In genomic region chr1:81801032-81801833, GRCh38 we compare ENCODE assay signal across 1 cellular context.
TF ChIP-seq lines count a peak whose summit lies in the region.

No MANE protein-coding gene starts in this region.

TF ChIP-seq in SK-N-SH, 30 proteins besides CTCF, POLR2A, EP300 and RAD21 (continued from another document):
- TF ChIP-seq, protein P1, sequence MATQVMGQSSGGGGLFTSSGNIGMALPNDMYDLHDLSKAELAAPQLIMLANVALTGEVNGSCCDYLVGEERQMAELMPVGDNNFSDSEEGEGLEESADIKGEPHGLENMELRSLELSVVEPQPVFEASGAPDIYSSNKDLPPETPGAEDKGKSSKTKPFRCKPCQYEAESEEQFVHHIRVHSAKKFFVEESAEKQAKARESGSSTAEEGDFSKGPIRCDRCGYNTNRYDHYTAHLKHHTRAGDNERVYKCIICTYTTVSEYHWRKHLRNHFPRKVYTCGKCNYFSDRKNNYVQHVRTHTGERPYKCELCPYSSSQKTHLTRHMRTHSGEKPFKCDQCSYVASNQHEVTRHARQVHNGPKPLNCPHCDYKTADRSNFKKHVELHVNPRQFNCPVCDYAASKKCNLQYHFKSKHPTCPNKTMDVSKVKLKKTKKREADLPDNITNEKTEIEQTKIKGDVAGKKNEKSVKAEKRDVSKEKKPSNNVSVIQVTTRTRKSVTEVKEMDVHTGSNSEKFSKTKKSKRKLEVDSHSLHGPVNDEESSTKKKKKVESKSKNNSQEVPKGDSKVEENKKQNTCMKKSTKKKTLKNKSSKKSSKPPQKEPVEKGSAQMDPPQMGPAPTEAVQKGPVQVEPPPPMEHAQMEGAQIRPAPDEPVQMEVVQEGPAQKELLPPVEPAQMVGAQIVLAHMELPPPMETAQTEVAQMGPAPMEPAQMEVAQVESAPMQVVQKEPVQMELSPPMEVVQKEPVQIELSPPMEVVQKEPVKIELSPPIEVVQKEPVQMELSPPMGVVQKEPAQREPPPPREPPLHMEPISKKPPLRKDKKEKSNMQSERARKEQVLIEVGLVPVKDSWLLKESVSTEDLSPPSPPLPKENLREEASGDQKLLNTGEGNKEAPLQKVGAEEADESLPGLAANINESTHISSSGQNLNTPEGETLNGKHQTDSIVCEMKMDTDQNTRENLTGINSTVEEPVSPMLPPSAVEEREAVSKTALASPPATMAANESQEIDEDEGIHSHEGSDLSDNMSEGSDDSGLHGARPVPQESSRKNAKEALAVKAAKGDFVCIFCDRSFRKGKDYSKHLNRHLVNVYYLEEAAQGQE (IDR thresholded peaks at IDR 0.05; ENCODE audit: low read depth, low read length): peak; percentile 75
- TF ChIP-seq GATA2 (CRISPR knock-in tag; IDR thresholded peaks at IDR 0.05): peak; percentile 33
- no peak; the same call in 1 of the 2 replicates for TF ChIP-seq MEF2A (IDR thresholded peaks at IDR 0.05; ENCODE audit: borderline replicate concordance, low read depth)
- no peak for TF ChIP-seq IRF3 (IDR thresholded peaks at IDR 0.05; ENCODE audit: low read depth, low read length)
- TF ChIP-seq POLR2AphosphoS5 (IDR thresholded peaks at IDR 0.05; ENCODE audit: low read depth, low read length): peak; percentile 90
- peak; percentile 97 for TF ChIP-seq TAF1 (IDR thresholded peaks at IDR 0.05; ENCODE audit: borderline replicate concordance, low read depth, low read length)
- TF ChIP-seq FOSL2 (IDR thresholded peaks at IDR 0.05; ENCODE audit: borderline replicate concordance, low read depth): no peak
- no peak for TF ChIP-seq GABPA (IDR thresholded peaks at IDR 0.05; ENCODE audit: low read depth)
- TF ChIP-seq NRF1 (IDR thresholded peaks at IDR 0.05; ENCODE audit: low read depth, low read length): no peak
- peak; percentile 77 for TF ChIP-seq JUND (IDR thresholded peaks at IDR 0.05)
- peak; percentile 7; the same call in 1 of the 2 replicates for TF ChIP-seq SMC3 (IDR thresholded peaks at IDR 0.05; ENCODE audit: low read depth, low read length)
- TF ChIP-seq TCF12 (IDR thresholded peaks at IDR 0.05): no peak; the same call in 1 of the 2 replicates
- no peak; the same call in 1 of the 2 replicates for TF ChIP-seq FOXJ3 (CRISPR knock-in tag; IDR thresholded peaks at IDR 0.05)
- TF ChIP-seq, protein P2, sequence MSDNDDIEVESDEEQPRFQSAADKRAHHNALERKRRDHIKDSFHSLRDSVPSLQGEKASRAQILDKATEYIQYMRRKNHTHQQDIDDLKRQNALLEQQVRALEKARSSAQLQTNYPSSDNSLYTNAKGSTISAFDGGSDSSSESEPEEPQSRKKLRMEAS (IDR thresholded peaks at IDR 0.05; ENCODE audit: low read depth): peak; percentile 85
- TF ChIP-seq MXI1 (IDR thresholded peaks at IDR 0.05; ENCODE audit: low read depth, low read length): peak; percentile 54; the same call in 1 of the 2 replicates
- TF ChIP-seq RXRA (IDR thresholded peaks at IDR 0.05; ENCODE audit: borderline replicate concordance, low read depth): no peak
- no peak for TF ChIP-seq ELF1 (IDR thresholded peaks at IDR 0.05)
- peak; percentile 68 for TF ChIP-seq RCOR1 (IDR thresholded peaks at IDR 0.05; ENCODE audit: low read length)
- 0 out of 2 replicates have a peak, but pooled peaks have one; percentile 11 for TF ChIP-seq NFIC (IDR thresholded peaks at IDR 0.05; ENCODE audit: borderline replicate concordance)
- no peak for TF ChIP-seq TEAD4 (IDR thresholded peaks at IDR 0.05; ENCODE audit: borderline replicate concordance, insufficient read depth)
- TF ChIP-seq CHD2 (IDR thresholded peaks at IDR 0.05; ENCODE audit: low read length, partially characterized antibody): peak; percentile 49
